Comparison of ENCODE assay signal across 13 cellular contexts in genomic region chr2:241736111-241736510, GRCh38. TPM values are rescaled to one million over a fixed set of nuclear protein-coding genes. Genes with fewer than 3 reads are reported as not detected.
DNase-seq lines count a peak whose midpoint lies in the region; ATAC-seq and TF ChIP-seq lines count a peak whose summit lies in the region.
"Had no signal": no experiment of that assay in that cellular context is flagged by ENCODE, and none has a peak within 500 bp of the region (broad histone marks: within the 10 kb centered on the region; RNA-seq: fewer than 3 reads in every experiment).

No MANE protein-coding gene starts in this region.

- WGBS in esophagus squamous epithelium, 2 donors = 72 to 75% methylated on average over 2 of the region's 3 CpGs

- peak overlapping the region; percentile 3 for H3K27ac Mint-ChIP-seq in stimulated activated naive B cell treated with anti-CD40 and anti-IgM and Interleukin-4, amounts not matched to agents 10 μg/mL and 1 μg/mL and 100 μg/mL, for 72 hours

- H3K9me3 ChIP-seq in RWPE2 (ENCODE audit: severe bottlenecking) (no peaks in the 10 kb centered on the region), esophagus squamous epithelium (no peaks in the 10 kb centered on the region)
- H3K9me3 ChIP-seq: sigmoid colon, tibial artery had no signal

- H3K9me3 Mint-ChIP-seq in activated T-cell treated with anti-CD3 and anti-CD28 coated beads, Interleukin-2, amount 50 U/mL, for 4 hours = no peaks in the 10 kb centered on the region
- peaks cover 0 to 2% of the 10 kb centered on the region in 2 donors for H3K9me3 Mint-ChIP-seq in stimulated activated naive B cell treated with anti-CD40 and anti-IgM and Interleukin-4, amounts not matched to agents 10 μg/mL and 1 μg/mL and 100 μg/mL, for 72 hours

- peak overlapping the region; percentile 93 for H3K4me3 ChIP-seq in RWPE2 (ENCODE audit: severe bottlenecking)
- H3K4me3 ChIP-seq in esophagus squamous epithelium = peak overlapping the region in 1 of 4 donors; percentile 79

- no peak for ATAC-seq in activated T-cell treated with anti-CD3 and anti-CD28 coated beads, Interleukin-2, amount 50 U/mL, for 4 hours
- no peak for ATAC-seq in RWPE2 (ENCODE audit: low read depth)
- no peak for ATAC-seq in stimulated activated naive B cell treated with anti-CD40 and anti-IgM and Interleukin-4, amounts not matched to agents 10 μg/mL and 1 μg/mL and 100 μg/mL, for 72 hours (replicated peaks)
- ATAC-seq in GM21381 (IDR thresholded peaks at IDR 0.05; ENCODE audit: unreplicated experiment) = no peak

- H3K27me3 ChIP-seq in RWPE2 (ENCODE audit: insufficient read depth, poor library complexity, severe bottlenecking) = no peaks in the 10 kb centered on the region
- H3K27me3 ChIP-seq in esophagus squamous epithelium = no peaks in the 10 kb centered on the region
- H3K27me3 ChIP-seq: sigmoid colon, tibial artery had no signal

- H3K36me3 ChIP-seq in RWPE2 (ENCODE audit: low read depth) (0 out of 2 replicates have a peak, but pooled peaks cover 5% of the 10 kb centered on the region), esophagus squamous epithelium (peaks cover 0 to 33% (median 0%) of the 10 kb centered on the region in 3 donors)

- no peaks in the 10 kb centered on the region for H3K27me3 Mint-ChIP-seq in activated T-cell treated with anti-CD3 and anti-CD28 coated beads, Interleukin-2, amount 50 U/mL, for 4 hours (ENCODE audit: low read depth)
- no peaks in the 10 kb centered on the region for H3K27me3 Mint-ChIP-seq in stimulated activated naive B cell treated with anti-CD40 and anti-IgM and Interleukin-4, amounts not matched to agents 10 μg/mL and 1 μg/mL and 100 μg/mL, for 72 hours

- H3K36me3 Mint-ChIP-seq in activated T-cell treated with anti-CD3 and anti-CD28 coated beads, Interleukin-2, amount 50 U/mL, for 4 hours (ENCODE audit: insufficient read depth) = peaks cover 4% of the 10 kb centered on the region
- H3K36me3 Mint-ChIP-seq in stimulated activated naive B cell treated with anti-CD40 and anti-IgM and Interleukin-4, amounts not matched to agents 10 μg/mL and 1 μg/mL and 100 μg/mL, for 72 hours = peaks cover 20 to 28% of the 10 kb centered on the region in 2 donors

- H3K4me3 Mint-ChIP-seq in activated T-cell treated with anti-CD3 and anti-CD28 coated beads, Interleukin-2, amount 50 U/mL, for 4 hours = peak overlapping the region; percentile 82
- H3K4me3 Mint-ChIP-seq in stimulated activated naive B cell treated with anti-CD40 and anti-IgM and Interleukin-4, amounts not matched to agents 10 μg/mL and 1 μg/mL and 100 μg/mL, for 72 hours = peak overlapping the region; percentile 85 to 86

- peaks cover 50% of the 10 kb centered on the region for H3K4me1 Mint-ChIP-seq in activated T-cell treated with anti-CD3 and anti-CD28 coated beads, Interleukin-2, amount 50 U/mL, for 4 hours (ENCODE audit: low read depth)
- peaks cover 35 to 49% of the 10 kb centered on the region in 2 donors for H3K4me1 Mint-ChIP-seq in stimulated activated naive B cell treated with anti-CD40 and anti-IgM and Interleukin-4, amounts not matched to agents 10 μg/mL and 1 μg/mL and 100 μg/mL, for 72 hours

- peak overlapping the region; percentile 49 for H3K27ac ChIP-seq in RWPE2 (ENCODE audit: poor library complexity, severe bottlenecking)
- H3K27ac ChIP-seq in esophagus squamous epithelium = peak overlapping the region in 3 of 4 donors; percentile 89 to 97 (median 90)

- TF ChIP-seq POLR2A in esophagus squamous epithelium (IDR thresholded peaks at IDR 0.05) = no peak

- no peak for DNase-seq in activated T-cell treated with anti-CD3 and anti-CD28 coated beads, Interleukin-2, amount 50 U/mL, for 4 hours
- no peak for DNase-seq in activated T-cell treated with anti-CD3 and anti-CD28 coated beads, Interleukin-2, amount 50 U/mL, for 1 hour
- no peak for DNase-seq in RWPE2 (ENCODE audit: low spot score)
- no peak for DNase-seq in esophagus squamous epithelium (lab: John Stamatoyannopoulos, UW)
- DNase-seq in stimulated activated naive B cell treated with anti-CD40 and anti-IgM and Interleukin-4, amounts not matched to agents 10 μg/mL and 1 μg/mL and 100 μg/mL, for 72 hours = no peak
- no peak for DNase-seq in stimulated activated CD4-positive, alpha-beta T cell treated with anti-CD3 and anti-CD28 coated beads, Interleukin-2, amount 100 ng/mL, for 48 hours
- no peak for DNase-seq in HuH-7 (ENCODE audit: low spot score)
- DNase-seq: activated CD4-positive, alpha-beta T cell treated with anti-CD3 and anti-CD28 coated beads, Interleukin-2, amount 50 U/mL, for 4 hours; NCI-H1048; sigmoid colon had no signal

- H3K4me1 ChIP-seq in RWPE2 (ENCODE audit: insufficient read depth, poor library complexity, severe bottlenecking) (peaks cover 22% of the 10 kb centered on the region), esophagus squamous epithelium (peaks cover 7 to 67% (median 15%) of the 10 kb centered on the region in 3 donors)

- intact Hi-C loops in esophagus squamous epithelium (cut with DNase I) = loop anchor here (10.0 kb wide), 1 partner anchor 139 kb away; no protein-coding TSS in a partner anchor

- TF ChIP-seq CTCF in RWPE2 (IDR thresholded peaks at IDR 0.05; ENCODE audit: poor library complexity, severe bottlenecking) (no peak), esophagus squamous epithelium (IDR thresholded peaks at IDR 0.05) (no peak)

RNA-seq across cellular contexts. Expression of gene D2HGDH, which starts 1.7 kb away (rescaled TPM):
- total RNA-seq in activated T-cell treated with anti-CD3 and anti-CD28 coated beads, Interleukin-2, amount 50 U/mL, for 4 hours = 10 to 100 TPM; 13.9 to 22.5 (median 18.7) TPM
- total RNA-seq in esophagus squamous epithelium = 10 to 100 TPM; 16.9 to 33.4 (median 23.6) TPM

RNA-seq across cellular contexts. Expression of gene ING5, which starts 34.3 kb away (rescaled TPM):
- 10 to 100 TPM; 49.2 to 53.5 (median 51.8) TPM for total RNA-seq in activated T-cell treated with anti-CD3 and anti-CD28 coated beads, Interleukin-2, amount 50 U/mL, for 4 hours
- 10 to 100 TPM; 10.4 to 39.3 (median 18.8) TPM for total RNA-seq in esophagus squamous epithelium

RNA-seq across cellular contexts. Expression of gene GAL3ST2, which starts 40.5 kb away (rescaled TPM):
- total RNA-seq in activated T-cell treated with anti-CD3 and anti-CD28 coated beads, Interleukin-2, amount 50 U/mL, for 4 hours = under 1 TPM in 2 of 3 donors, not detected in 1; 0.23 to 0.33 TPM
- total RNA-seq in esophagus squamous epithelium = under 1 TPM in 1 of 4 donors, not detected in 3; 0.38 TPM
- total RNA-seq: SK-MEL-5 had no signal

RNA-seq across cellular contexts. Expression of gene DTYMK, which starts 49.5 kb away (rescaled TPM):
- 100 to 1,000 TPM in 1 of 3 donors, 10 to 100 TPM in 2; 89.5 to 110 (median 94.9) TPM for total RNA-seq in activated T-cell treated with anti-CD3 and anti-CD28 coated beads, Interleukin-2, amount 50 U/mL, for 4 hours
- 10 to 100 TPM; 14.6 to 40.3 (median 21.9) TPM for total RNA-seq in esophagus squamous epithelium
